8 cellular contexts compared by ENCODE assay signal in the genomic region with DNA sequence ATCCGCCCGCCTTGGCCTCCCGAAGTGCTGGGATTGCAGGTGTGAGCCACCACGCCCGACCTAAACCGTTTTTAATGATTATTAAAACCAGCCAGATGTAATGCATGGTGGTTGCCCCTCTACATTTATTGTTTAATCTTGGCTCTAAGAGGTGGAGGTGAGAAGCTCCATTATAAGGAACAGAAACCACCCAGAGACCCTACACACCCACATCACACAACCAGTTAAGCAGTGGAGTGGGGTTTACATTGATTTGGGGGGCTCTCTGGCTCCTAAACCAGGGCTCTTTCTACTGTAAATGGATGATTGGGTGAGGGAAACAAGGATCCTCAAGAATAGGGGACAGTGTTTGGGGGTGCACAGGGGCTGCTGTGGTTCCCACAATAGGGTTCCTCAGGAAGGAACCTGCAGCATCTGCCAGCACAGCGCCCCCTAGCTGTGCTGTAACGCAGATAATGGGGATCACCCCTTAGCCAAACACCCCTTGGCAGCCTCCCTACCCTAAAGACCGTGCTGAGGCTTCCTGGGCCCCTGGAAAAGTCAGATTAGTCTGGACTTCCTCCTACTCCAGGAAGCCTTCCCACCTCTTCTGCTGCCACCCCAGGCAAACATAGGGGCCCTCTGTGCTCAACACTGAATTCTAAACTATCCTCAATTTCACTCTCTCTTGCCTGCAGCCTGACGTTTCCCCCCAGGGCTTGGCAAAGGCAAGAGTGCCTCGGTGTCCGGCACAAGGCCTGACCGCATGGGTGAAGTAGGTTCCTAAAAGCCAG. TPM values are rescaled to one million over a fixed set of nuclear protein-coding genes. Genes with fewer than 3 reads are reported as not detected.
DNase-seq lines count a peak whose midpoint lies in the region; ATAC-seq and TF ChIP-seq lines count a peak whose summit lies in the region.

No MANE protein-coding gene starts in this region.

- CTCF ChIA-PET in HEK293 (lab: Yijun Ruan, JAX), result interaction anchor here (0.6 to 4.3 kb wide), 22 partner anchors 9 to 1115 kb away, joined by 3 to 39 read pairs (median 5); no protein-coding TSS in a partner anchor

- peak overlapping the region; percentile 60 for H3K4me3 Mint-ChIP-seq in mesothelial cell of epicardium

- H3K4me1 Mint-ChIP-seq in mesothelial cell of epicardium, result peaks cover 26% of the 10 kb centered on the region

- no peak overlapping the region for H3K27ac Mint-ChIP-seq in mesothelial cell of epicardium

- peaks cover 10 to 49% of the 10 kb centered on the region in 2 experiments for H3K36me3 ChIP-seq in HEK293 (ENCODE audit: control insufficient read depth in 2 of 2, insufficient read depth in 1 of 2, low read length in 2 of 2)

- no peaks in the 10 kb centered on the region for H3K9me3 Mint-ChIP-seq in mesothelial cell of epicardium

- no peaks in the 10 kb centered on the region for H3K27me3 Mint-ChIP-seq in mesothelial cell of epicardium (ENCODE audit: low read depth)

- peaks cover 16% of the 10 kb centered on the region for H3K36me3 Mint-ChIP-seq in mesothelial cell of epicardium

- H3K4me3 ChIP-seq in AG09309 (ENCODE audit: control insufficient read depth, low read depth, low read length), result no peak overlapping the region
- no peak overlapping the region for H3K4me3 ChIP-seq in HEK293 (ENCODE audit: low read depth, low read length)

- H3K9me3 ChIP-seq in HEK293 (ENCODE audit: control insufficient read depth, insufficient read depth, low read depth, low read length), result no peaks in the 10 kb centered on the region

- DNase-seq in AG09309 (ENCODE audit: low read depth) (no peak), cerebellar cortex (ENCODE audit: low spot score) (peak; percentile 23), mesothelial cell of epicardium (ENCODE audit: low spot score in 2 of 2, unreplicated experiment in 2 of 2) (no peak), NCI-H226 (no peak)
- peak; percentile 21 for DNase-seq in activated CD4-positive, CD25-positive, alpha-beta regulatory T cell treated with anti-CD3 and anti-CD28 coated beads, Interleukin-2, amount 50 U/mL, for 16 hours (ENCODE audit: low read depth, low spot score)
- DNase-seq in stimulated activated naive CD8-positive, alpha-beta T cell treated with anti-CD3 and anti-CD28 coated beads, Interleukin-15, Interleukin-2, amounts not matched to agents 100 U/mL and 50 U/mL, for 24 hours, result peak; percentile 69

- POLR2A ChIA-PET in HEK293 (lab: Yijun Ruan, JAX), result no interaction called here

- TF ChIP-seq CTCF in AG09309 (IDR thresholded peaks at IDR 0.05; ENCODE audit: control insufficient read depth, insufficient read depth, low read depth, low read length, missing control alignments), result peak; percentile 85
- peak; percentile 26 for TF ChIP-seq CTCF in HEK293 (tag by site-specific recombination; IDR thresholded peaks at IDR 0.05)
- TF ChIP-seq CTCF in mesothelial cell of epicardium (IDR thresholded peaks at IDR 0.05; ENCODE audit: unreplicated experiment), result peak; percentile 70

- no peak overlapping the region for H3K27ac ChIP-seq in HEK293 (ENCODE audit: extremely low read depth, low read depth, low read length)

- no peak for ATAC-seq in stimulated activated naive CD8-positive, alpha-beta T cell treated with anti-CD3 and anti-CD28 coated beads, Interleukin-15, Interleukin-2, amounts not matched to agents 100 U/mL and 50 U/mL, for 24 hours
- no peak for ATAC-seq in HG02885 (IDR thresholded peaks at IDR 0.05; ENCODE audit: poor library complexity, unreplicated experiment)

- no peaks in the 10 kb centered on the region for H3K4me1 ChIP-seq in HEK293 (ENCODE audit: control insufficient read depth, insufficient read depth, low read length)

TF ChIP-seq in HEK293, 187 proteins besides CTCF, POLR2A, EP300 and RAD21:
- no peak for TF ChIP-seq ZNF416 (tag by site-specific recombination; IDR thresholded peaks at IDR 0.05)
- no peak for TF ChIP-seq ZNF354C (tag by site-specific recombination; IDR thresholded peaks at IDR 0.05; ENCODE audit: borderline replicate concordance, low read depth)
- no peak for TF ChIP-seq ZNF785 (tag by site-specific recombination; IDR thresholded peaks at IDR 0.05)
- TF ChIP-seq KLF16 (tag by site-specific recombination; IDR thresholded peaks at IDR 0.05), result no peak
- TF ChIP-seq ZNF175 (tag by site-specific recombination; IDR thresholded peaks at IDR 0.05), result no peak
- TF ChIP-seq ZNF366 (tag by site-specific recombination; conservative IDR thresholded peaks at IDR 0.05), result no peak
- TF ChIP-seq, protein P1, sequence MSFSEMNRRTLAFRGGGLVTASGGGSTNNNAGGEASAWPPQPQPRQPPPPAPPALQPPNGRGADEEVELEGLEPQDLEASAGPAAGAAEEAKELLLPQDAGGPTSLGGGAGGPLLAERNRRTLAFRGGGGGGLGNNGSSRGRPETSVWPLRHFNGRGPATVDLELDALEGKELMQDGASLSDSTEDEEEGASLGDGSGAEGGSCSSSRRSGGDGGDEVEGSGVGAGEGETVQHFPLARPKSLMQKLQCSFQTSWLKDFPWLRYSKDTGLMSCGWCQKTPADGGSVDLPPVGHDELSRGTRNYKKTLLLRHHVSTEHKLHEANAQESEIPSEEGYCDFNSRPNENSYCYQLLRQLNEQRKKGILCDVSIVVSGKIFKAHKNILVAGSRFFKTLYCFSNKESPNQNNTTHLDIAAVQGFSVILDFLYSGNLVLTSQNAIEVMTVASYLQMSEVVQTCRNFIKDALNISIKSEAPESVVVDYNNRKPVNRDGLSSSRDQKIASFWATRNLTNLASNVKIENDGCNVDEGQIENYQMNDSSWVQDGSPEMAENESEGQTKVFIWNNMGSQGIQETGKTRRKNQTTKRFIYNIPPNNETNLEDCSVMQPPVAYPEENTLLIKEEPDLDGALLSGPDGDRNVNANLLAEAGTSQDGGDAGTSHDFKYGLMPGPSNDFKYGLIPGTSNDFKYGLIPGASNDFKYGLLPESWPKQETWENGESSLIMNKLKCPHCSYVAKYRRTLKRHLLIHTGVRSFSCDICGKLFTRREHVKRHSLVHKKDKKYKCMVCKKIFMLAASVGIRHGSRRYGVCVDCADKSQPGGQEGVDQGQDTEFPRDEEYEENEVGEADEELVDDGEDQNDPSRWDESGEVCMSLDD (tag by site-specific recombination; IDR thresholded peaks at IDR 0.05), result peak; percentile 81
- TF ChIP-seq, protein P2, sequence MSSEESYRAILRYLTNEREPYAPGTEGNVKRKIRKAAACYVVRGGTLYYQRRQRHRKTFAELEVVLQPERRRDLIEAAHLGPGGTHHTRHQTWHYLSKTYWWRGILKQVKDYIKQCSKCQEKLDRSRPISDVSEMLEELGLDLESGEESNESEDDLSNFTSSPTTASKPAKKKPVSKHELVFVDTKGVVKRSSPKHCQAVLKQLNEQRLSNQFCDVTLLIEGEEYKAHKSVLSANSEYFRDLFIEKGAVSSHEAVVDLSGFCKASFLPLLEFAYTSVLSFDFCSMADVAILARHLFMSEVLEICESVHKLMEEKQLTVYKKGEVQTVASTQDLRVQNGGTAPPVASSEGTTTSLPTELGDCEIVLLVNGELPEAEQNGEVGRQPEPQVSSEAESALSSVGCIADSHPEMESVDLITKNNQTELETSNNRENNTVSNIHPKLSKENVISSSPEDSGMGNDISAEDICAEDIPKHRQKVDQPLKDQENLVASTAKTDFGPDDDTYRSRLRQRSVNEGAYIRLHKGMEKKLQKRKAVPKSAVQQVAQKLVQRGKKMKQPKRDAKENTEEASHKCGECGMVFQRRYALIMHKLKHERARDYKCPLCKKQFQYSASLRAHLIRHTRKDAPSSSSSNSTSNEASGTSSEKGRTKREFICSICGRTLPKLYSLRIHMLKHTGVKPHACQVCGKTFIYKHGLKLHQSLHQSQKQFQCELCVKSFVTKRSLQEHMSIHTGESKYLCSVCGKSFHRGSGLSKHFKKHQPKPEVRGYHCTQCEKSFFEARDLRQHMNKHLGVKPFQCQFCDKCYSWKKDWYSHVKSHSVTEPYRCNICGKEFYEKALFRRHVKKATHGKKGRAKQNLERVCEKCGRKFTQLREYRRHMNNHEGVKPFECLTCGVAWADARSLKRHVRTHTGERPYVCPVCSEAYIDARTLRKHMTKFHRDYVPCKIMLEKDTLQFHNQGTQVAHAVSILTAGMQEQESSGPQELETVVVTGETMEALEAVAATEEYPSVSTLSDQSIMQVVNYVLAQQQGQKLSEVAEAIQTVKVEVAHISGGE (tag by site-specific recombination; conservative IDR thresholded peaks at IDR 0.05; ENCODE audit: low read depth), result peak; percentile 91
- no peak for TF ChIP-seq ZBTB20 (tag by site-specific recombination; IDR thresholded peaks at IDR 0.05)
- peak; percentile 73 for TF ChIP-seq ZBTB48 (tag by site-specific recombination; IDR thresholded peaks at IDR 0.05)
- TF ChIP-seq, protein P3, sequence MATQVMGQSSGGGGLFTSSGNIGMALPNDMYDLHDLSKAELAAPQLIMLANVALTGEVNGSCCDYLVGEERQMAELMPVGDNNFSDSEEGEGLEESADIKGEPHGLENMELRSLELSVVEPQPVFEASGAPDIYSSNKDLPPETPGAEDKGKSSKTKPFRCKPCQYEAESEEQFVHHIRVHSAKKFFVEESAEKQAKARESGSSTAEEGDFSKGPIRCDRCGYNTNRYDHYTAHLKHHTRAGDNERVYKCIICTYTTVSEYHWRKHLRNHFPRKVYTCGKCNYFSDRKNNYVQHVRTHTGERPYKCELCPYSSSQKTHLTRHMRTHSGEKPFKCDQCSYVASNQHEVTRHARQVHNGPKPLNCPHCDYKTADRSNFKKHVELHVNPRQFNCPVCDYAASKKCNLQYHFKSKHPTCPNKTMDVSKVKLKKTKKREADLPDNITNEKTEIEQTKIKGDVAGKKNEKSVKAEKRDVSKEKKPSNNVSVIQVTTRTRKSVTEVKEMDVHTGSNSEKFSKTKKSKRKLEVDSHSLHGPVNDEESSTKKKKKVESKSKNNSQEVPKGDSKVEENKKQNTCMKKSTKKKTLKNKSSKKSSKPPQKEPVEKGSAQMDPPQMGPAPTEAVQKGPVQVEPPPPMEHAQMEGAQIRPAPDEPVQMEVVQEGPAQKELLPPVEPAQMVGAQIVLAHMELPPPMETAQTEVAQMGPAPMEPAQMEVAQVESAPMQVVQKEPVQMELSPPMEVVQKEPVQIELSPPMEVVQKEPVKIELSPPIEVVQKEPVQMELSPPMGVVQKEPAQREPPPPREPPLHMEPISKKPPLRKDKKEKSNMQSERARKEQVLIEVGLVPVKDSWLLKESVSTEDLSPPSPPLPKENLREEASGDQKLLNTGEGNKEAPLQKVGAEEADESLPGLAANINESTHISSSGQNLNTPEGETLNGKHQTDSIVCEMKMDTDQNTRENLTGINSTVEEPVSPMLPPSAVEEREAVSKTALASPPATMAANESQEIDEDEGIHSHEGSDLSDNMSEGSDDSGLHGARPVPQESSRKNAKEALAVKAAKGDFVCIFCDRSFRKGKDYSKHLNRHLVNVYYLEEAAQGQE (tag by site-specific recombination; IDR thresholded peaks at IDR 0.05), result no peak

RNA-seq across cellular contexts. Expression of a gene that starts 2.4 kb away (rescaled TPM):
- 55.8 to 61.5 TPM (median 60.8 TPM) in 3 replicates for total RNA-seq in mesothelial cell of epicardium

RNA-seq across cellular contexts. Expression of a gene that starts 2.6 kb away (rescaled TPM):
- total RNA-seq in mesothelial cell of epicardium, result 21.3 to 22.6 TPM (median 21.4 TPM) in 3 replicates

RNA-seq across cellular contexts. Expression of a gene that starts 29.6 kb away (rescaled TPM):
- 34.9 to 42.2 TPM (median 41.0 TPM) in 3 replicates for total RNA-seq in mesothelial cell of epicardium

Comparison
In these comparisons a context has a peak if more than half of its experiments do, and no peak if none do; other contexts are left out.
1. DNase-seq: peak in activated CD4-positive, CD25-positive, alpha-beta regulatory T cell treated with anti-CD3 and anti-CD28 coated beads, Interleukin-2, amount 50 U/mL, for 16 hours (single experiment), cerebellar cortex (single experiment) and stimulated activated naive CD8-positive, alpha-beta T cell treated with anti-CD3 and anti-CD28 coated beads, Interleukin-15, Interleukin-2, amounts not matched to agents 100 U/mL and 50 U/mL, for 24 hours (single experiment); none in AG09309 (single experiment), mesothelial cell of epicardium (0 of 2) and NCI-H226 (single experiment).
2. CTCF ChIP-seq: peak in every context shown above with its lines; median percentile 85 in AG09309; 70 in mesothelial cell of epicardium; 26 in HEK293.